16 cellular contexts compared by ENCODE assay signal in the genomic region with DNA sequence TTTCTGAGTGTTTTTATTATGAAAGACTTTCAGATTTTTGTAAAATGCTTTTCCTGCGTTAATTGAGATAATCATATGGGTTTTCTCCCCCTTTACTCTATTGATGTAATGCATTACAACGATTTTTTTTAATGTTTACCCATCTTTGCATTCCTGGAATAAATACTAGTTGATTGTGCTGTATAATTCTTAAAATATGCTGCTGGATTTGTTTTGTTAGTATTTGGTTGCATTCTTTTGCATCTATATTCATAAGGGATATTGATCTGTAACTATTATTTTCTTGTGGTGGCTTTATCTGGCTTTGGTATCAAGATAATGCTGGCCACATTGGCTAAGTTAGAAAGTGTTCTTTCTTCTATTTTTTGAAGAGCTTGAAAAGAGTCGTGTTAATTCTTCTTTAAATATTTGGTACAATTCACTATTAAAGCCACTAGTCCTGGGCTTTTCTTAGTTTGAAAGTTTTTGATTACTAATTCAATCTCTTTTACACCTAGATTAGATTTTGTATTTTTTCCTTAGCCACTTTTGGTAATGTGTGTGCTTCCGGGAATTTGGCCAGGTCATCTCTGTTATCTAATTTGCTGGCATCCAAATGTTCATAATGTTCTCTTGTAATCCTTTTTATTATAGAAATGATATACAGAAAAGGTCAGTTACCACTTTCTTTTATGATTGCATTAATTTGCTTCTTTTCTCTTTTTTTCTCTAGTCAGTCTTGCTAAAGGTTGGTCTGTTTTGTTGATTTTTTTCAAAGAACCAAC. TPM values are rescaled to one million over a fixed set of nuclear protein-coding genes. Genes with fewer than 3 reads are reported as not detected.
A peak's percentile ranks its signal among the peaks of the same experiment; 100 is the strongest.
DNase-seq lines count a peak whose midpoint lies in the region; ATAC-seq and TF ChIP-seq lines count a peak whose summit lies in the region.
"Had no signal": no experiment of that assay in that cellular context is flagged by ENCODE, and none has a peak within 500 bp of the region (broad histone marks: within the 10 kb centered on the region; RNA-seq: fewer than 3 reads in every experiment).

No MANE protein-coding gene starts in this region.

- H3K27ac ChIP-seq in C4-2B (peak overlapping the region; percentile 78), prostate gland (peak overlapping the region; percentile 15 to 25)

- TF ChIP-seq CTCF in C4-2B (conservative IDR thresholded peaks at IDR 0.05): no peak
- TF ChIP-seq CTCF in LNCaP clone FGC (IDR thresholded peaks at IDR 0.05; ENCODE audit: control insufficient read depth, extremely low read depth, insufficient read depth): no peak
- no peak for TF ChIP-seq CTCF in prostate gland (IDR thresholded peaks at IDR 0.05)

- H3K27me3 ChIP-seq in prostate gland (replicated peaks; ENCODE audit: insufficient read depth): no peaks in the 10 kb centered on the region

- DNase-seq in LNCaP clone FGC (ENCODE audit: low read depth) (peak; percentile 59), fibroblast of peridontal ligament (ENCODE audit: extremely low read depth) (peak; percentile 35), prostate gland (ENCODE audit: low spot score) (no peak), NCI-H2029 (lab: John Stamatoyannopoulos, UW) (no peak)
- DNase-seq: C1 segment of cervical spinal cord; CD4-positive, alpha-beta memory T cell; DMS79; HFFc6 had no signal

- no peak for ATAC-seq in HG03354 (IDR thresholded peaks at IDR 0.05; ENCODE audit: poor library complexity, severe bottlenecking, unreplicated experiment)
- no peak for ATAC-seq in HG03460 (IDR thresholded peaks at IDR 0.05; ENCODE audit: unreplicated experiment)
- ATAC-seq: GM12878 had no signal

- H3K9me3 ChIP-seq in prostate gland: no peaks in the 10 kb centered on the region
- H3K9me3 ChIP-seq: HAP-1 had no signal

- H3K36me3 ChIP-seq in prostate gland: no peaks in the 10 kb centered on the region
- H3K36me3 ChIP-seq: HAP-1 had no signal

- 58% methylated on average over 4 of the region's 4 CpGs for WGBS in prostate gland

- H3K4me3 ChIP-seq in LNCaP clone FGC (ENCODE audit: low read depth, low read length) (no peak overlapping the region), prostate gland (no peak overlapping the region)
- H3K4me3 ChIP-seq: GM12878, HAP-1 had no signal

- intact Hi-C loops in prostate gland (cut with DNase I): loop anchor here (10.0 kb wide), 1 partner anchor 59 kb away; no protein-coding TSS in a partner anchor

- no peak for TF ChIP-seq POLR2A in prostate gland (IDR thresholded peaks at IDR 0.05)

- H3K4me1 ChIP-seq in prostate gland (replicated peaks): peaks cover 2% of the 10 kb centered on the region
- H3K4me1 ChIP-seq: HAP-1 had no signal

RNA-seq across cellular contexts. Expression of gene KL, which starts 29.8 kb away (rescaled TPM):
- 10 to 100 TPM; 13.9 to 46.8 TPM for total RNA-seq in prostate gland
- total RNA-seq: A172, G401, H1 had no signal

Comparison
In these comparisons a context has a peak if more than half of its experiments do, and no peak if none do; other contexts are left out.
1. DNase-seq: peak in LNCaP clone FGC (single experiment) and fibroblast of peridontal ligament (single experiment); none in prostate gland (single experiment) and NCI-H2029 (single experiment).